ENCODE assay signal across 14 cellular contexts in genomic region chr10:114940735-114941134, GRCh38. TPM values are rescaled to one million over a fixed set of nuclear protein-coding genes. Genes with fewer than 3 reads are reported as not detected.
A peak's percentile ranks its signal among the peaks of the same experiment; 100 is the strongest.
DNase-seq lines count a peak whose midpoint lies in the region; TF ChIP-seq lines count a peak whose summit lies in the region.
"Had no signal": no experiment of that assay in that cellular context is flagged by ENCODE, and none has a peak within 500 bp of the region (broad histone marks: within the 10 kb centered on the region; RNA-seq: fewer than 3 reads in every experiment).

No MANE protein-coding gene starts in this region.

- no peak overlapping the region for H2BK12ac ChIP-seq in neuronal stem cell (ENCODE audit: low read length)

- H3K4ac ChIP-seq in neuronal stem cell (ENCODE audit: low read length): no peak overlapping the region

- peaks cover 14 to 26% (median 18%) of the 10 kb centered on the region in 10 experiments for H3K4me1 ChIP-seq in BLaER1 treated with 17β-estradiol and CSF1 and Interleukin-3, amounts not matched to agents 10 nM and 100 nM
- H3K4me1 ChIP-seq in GM23248 (ENCODE audit: insufficient read depth) (peaks cover 10% of the 10 kb centered on the region), neuronal stem cell (ENCODE audit: control insufficient read depth in 2 of 2, insufficient read depth in 1 of 2, low read depth in 1 of 2, low read length in 2 of 2) (peaks cover 0 to 3% of the 10 kb centered on the region in 2 donors), hepatocyte (ENCODE audit: insufficient read depth) (peaks cover 6% of the 10 kb centered on the region)

- no peaks in the 10 kb centered on the region for H3K27me3 ChIP-seq in BLaER1 treated with 17β-estradiol and CSF1 and Interleukin-3, amounts not matched to agents 10 nM and 100 nM
- no peaks in the 10 kb centered on the region for H3K27me3 ChIP-seq in GM23248 (replicated peaks; ENCODE audit: insufficient read depth)
- H3K27me3 ChIP-seq in neuronal stem cell (ENCODE audit: control insufficient read depth in 3 of 3, insufficient read depth in 3 of 3, low read depth in 1 of 3, low read length in 3 of 3): no peaks in the 10 kb centered on the region
- H3K27me3 ChIP-seq in hepatocyte: no peaks in the 10 kb centered on the region
- H3K27me3 ChIP-seq: neural progenitor cell had no signal

- H3K9me2 ChIP-seq in GM23248 (ENCODE audit: insufficient read depth) (no peaks in the 10 kb centered on the region), hepatocyte (replicated peaks; ENCODE audit: insufficient read depth) (no peaks in the 10 kb centered on the region)

- no peak overlapping the region for H3K9ac ChIP-seq in BLaER1 treated with 17β-estradiol and CSF1 and Interleukin-3, amounts not matched to agents 10 nM and 100 nM
- H3K9ac ChIP-seq in GM23248 (no peak overlapping the region), neuronal stem cell (ENCODE audit: low read depth, low read length, poor library complexity) (no peak overlapping the region)
- H3K9ac ChIP-seq: neural progenitor cell had no signal

- no peaks in the 10 kb centered on the region for H3F3A ChIP-seq in GM23248 (ENCODE audit: insufficient read depth)

- H3K36me3 ChIP-seq in BLaER1 treated with 17β-estradiol and CSF1 and Interleukin-3, amounts not matched to agents 10 nM and 100 nM: peaks cover 41 to 56% (median 51%) of the 10 kb centered on the region in 11 experiments
- H3K36me3 ChIP-seq in GM23248 (ENCODE audit: low read depth) (peaks cover 28% of the 10 kb centered on the region; the same call in 1 of the 2 replicates), neuronal stem cell (replicated peaks in 1 of 2; ENCODE audit: control insufficient read depth in 2 of 2, insufficient read depth in 2 of 2, low read length in 2 of 2) (peaks cover 11 to 54% of the 10 kb centered on the region in 2 donors), hepatocyte (replicated peaks; ENCODE audit: insufficient read depth, low read depth) (no peaks in the 10 kb centered on the region)

- TF ChIP-seq CTCF in astrocyte of the spinal cord (IDR thresholded peaks at IDR 0.05; ENCODE audit: low read depth, low read length) (no peak), hepatocyte (IDR thresholded peaks at IDR 0.05; ENCODE audit: poor library complexity) (no peak)

- no peak overlapping the region for H3K4me3 ChIP-seq in BLaER1 treated with 17β-estradiol and CSF1 and Interleukin-3, amounts not matched to agents 10 nM and 100 nM
- no peak overlapping the region for H3K4me3 ChIP-seq in GM23248
- no peak overlapping the region for H3K4me3 ChIP-seq in astrocyte of the spinal cord (ENCODE audit: low read depth, low read length)
- H3K4me3 ChIP-seq in neuronal stem cell (ENCODE audit: low read length in 2 of 2): no peak overlapping the region
- H3K4me3 ChIP-seq in hepatocyte: no peak overlapping the region

- H2AFZ ChIP-seq in GM23248 (no peak overlapping the region), neuronal stem cell (ENCODE audit: low read length) (no peak overlapping the region), hepatocyte (no peak overlapping the region)
- H2AFZ ChIP-seq: neural progenitor cell had no signal

- H4K91ac ChIP-seq in neuronal stem cell (ENCODE audit: low read depth, low read length, poor library complexity): no peak overlapping the region

- H4K20me1 ChIP-seq in BLaER1 treated with 17β-estradiol and CSF1 and Interleukin-3, amounts not matched to agents 10 nM and 100 nM: peaks cover 0 to 10% (median 0%) of the 10 kb centered on the region in 11 experiments; a peak in 4 of 22 replicates
- H4K20me1 ChIP-seq in GM23248 (ENCODE audit: insufficient read depth): no peaks in the 10 kb centered on the region
- H4K20me1 ChIP-seq in hepatocyte (ENCODE audit: insufficient read depth, poor library complexity, severe bottlenecking): no peaks in the 10 kb centered on the region

- 52 to 54% methylated on average over 4 of the region's 4 CpGs for WGBS in GM23248 (ENCODE audit: low coverage in 1 of 2, low lambda C conversion rate in 2 of 2, missing lambda C conversion rate in 2 of 2), 2 experiments
- no CpG with 5 or more reads among the region's 4 CpGs for WGBS in neuronal stem cell (ENCODE audit: extremely low coverage in 2 of 2, insufficient read length in 2 of 2, insufficient replicate concordance in 1 of 2), 2 donors
- 59% methylated on average over 4 of the region's 4 CpGs for WGBS in hepatocyte (ENCODE audit: low lambda C conversion rate, missing lambda C conversion rate)

- H2BK15ac ChIP-seq in neuronal stem cell (ENCODE audit: low read length): no peak overlapping the region

- peak; percentile 38 for DNase-seq in GM23248
- peak; percentile 35 for DNase-seq in astrocyte of the spinal cord (ENCODE audit: low read depth, low spot score)
- DNase-seq in kidney glomerular epithelial cell (lab: John Stamatoyannopoulos, UW): peak; percentile 17
- no peak for DNase-seq in neuronal stem cell (ENCODE audit: low spot score)
- no peak for DNase-seq in NCI-H69 (lab: John Stamatoyannopoulos, UW)
- no peak for DNase-seq in hepatocyte (ENCODE audit: low spot score)
- no peak for DNase-seq in NCI-H2227 (lab: John Stamatoyannopoulos, UW; ENCODE audit: unreplicated experiment)
- DNase-seq: aorta; C1 segment of cervical spinal cord; foreskin melanocyte; kidney; stimulated activated naive CD4-positive, alpha-beta T cell had no signal

- H3K79me2 ChIP-seq in GM23248 (ENCODE audit: insufficient read depth) (peaks cover 70% of the 10 kb centered on the region), hepatocyte (peaks cover 49% of the 10 kb centered on the region)

- H2BK5ac ChIP-seq in neuronal stem cell (ENCODE audit: low read length): no peak overlapping the region

- H4K8ac ChIP-seq in neuronal stem cell (ENCODE audit: low read depth, low read length): no peak overlapping the region

- peak overlapping the region in 7 of 11 experiments; percentile 83 to 92 (median 90); a peak in 8 of 22 replicates for H3K4me2 ChIP-seq in BLaER1 treated with 17β-estradiol and CSF1 and Interleukin-3, amounts not matched to agents 10 nM and 100 nM
- H3K4me2 ChIP-seq in GM23248 (ENCODE audit: unreplicated experiment) (no peak overlapping the region), neuronal stem cell (ENCODE audit: insufficient read depth, low read length, poor library complexity, severe bottlenecking) (no peak overlapping the region), hepatocyte (no peak overlapping the region)

- no peak overlapping the region for H3K27ac ChIP-seq in BLaER1 treated with 17β-estradiol and CSF1 and Interleukin-3, amounts not matched to agents 10 nM and 100 nM
- H3K27ac ChIP-seq in GM23248: no peak overlapping the region
- no peak overlapping the region for H3K27ac ChIP-seq in neuronal stem cell (replicated peaks; ENCODE audit: low read length)
- no peak overlapping the region for H3K27ac ChIP-seq in hepatocyte
- H3K27ac ChIP-seq: neural progenitor cell had no signal

- no peak overlapping the region for H2AK5ac ChIP-seq in neuronal stem cell (ENCODE audit: low read depth, low read length)

- H3K79me1 ChIP-seq in neuronal stem cell (ENCODE audit: low read depth, low read length): peaks cover 4% of the 10 kb centered on the region

- no peak overlapping the region for H3K14ac ChIP-seq in neuronal stem cell (ENCODE audit: low read length)

- in situ Hi-C loops in GM23248 (cut with MboI): no loop called here
- in situ Hi-C loops in astrocyte of the spinal cord (cut with HindIII; ENCODE audit: low sequenced_read_pairs): no loop called here

- no peak overlapping the region for H3K23ac ChIP-seq in neuronal stem cell (ENCODE audit: low read depth, low read length, poor library complexity)

- no peak overlapping the region for H3K18ac ChIP-seq in neuronal stem cell (ENCODE audit: low read length)

- H3K9me3 ChIP-seq in BLaER1 treated with 17β-estradiol and CSF1 and Interleukin-3, amounts not matched to agents 10 nM and 100 nM (replicated peaks in 1 of 11): no peaks in the 10 kb centered on the region
- H3K9me3 ChIP-seq in GM23248 (ENCODE audit: low read depth): no peaks in the 10 kb centered on the region
- H3K9me3 ChIP-seq in neuronal stem cell (replicated peaks in 1 of 2; ENCODE audit: control insufficient read depth in 2 of 2, insufficient read depth in 1 of 2, low read depth in 1 of 2, low read length in 2 of 2): peaks cover 0 to 2% of the 10 kb centered on the region in 2 donors
- H3K9me3 ChIP-seq in hepatocyte (ENCODE audit: low read depth): no peaks in the 10 kb centered on the region

- no peak overlapping the region for H2BK120ac ChIP-seq in neuronal stem cell (ENCODE audit: low read depth, low read length)

RNA-seq across cellular contexts. Expression of gene TRUB1, which starts 2.7 kb away (rescaled TPM):
- total RNA-seq in GM23248 (2014; rRNA removed; shearing (Covaris generic)): 19.6 and 25.4 TPM in 2 replicates
- polyA plus RNA-seq in GM23248 (2016; fragmentation: Nextera tagmentation; extraction: Ambion mirVana) (17.4 and 20.5 TPM in 2 replicates), hepatocyte (12.0 and 12.3 TPM in 2 replicates)
- 15.3 TPM for polyA plus RNA-seq in neuronal stem cell (2013, experiment 1 of 2)
- 15.2 TPM for polyA plus RNA-seq in neuronal stem cell (2013, experiment 2 of 2)
- 28.0 and 29.0 TPM in 2 replicates for total RNA-seq in hepatocyte

Comparison
In these comparisons a context has a peak if more than half of its experiments do, and no peak if none do; other contexts are left out.
1. H3K4me2 ChIP-seq: peak in BLaER1 treated with 17β-estradiol and CSF1 and Interleukin-3, amounts not matched to agents 10 nM and 100 nM (7 of 11); none in GM23248 (single experiment), neuronal stem cell (single experiment) and hepatocyte (single experiment).
2. DNase-seq: peak in GM23248 (single experiment), astrocyte of the spinal cord (single experiment) and kidney glomerular epithelial cell (single experiment); none in neuronal stem cell (single experiment), NCI-H69 (single experiment), hepatocyte (single experiment) and NCI-H2227 (single experiment).